8 cellular contexts compared by ENCODE assay signal in genomic region chr11:832529-833113, GRCh38. TPM values are rescaled to one million over a fixed set of nuclear protein-coding genes. Genes with fewer than 3 reads are reported as not detected.
DNase-seq lines count a peak whose midpoint lies in the region; ATAC-seq and TF ChIP-seq lines count a peak whose summit lies in the region.

CD151 (plus strand) TSS chr11:832952; CDS start chr11:836070, 3,118 bp downstream.

- peak within 1 kb of the TSS; percentile 85 to 88 for H3K27ac ChIP-seq in esophagus (ENCODE audit: low read depth in 2 of 2, low read length in 1 of 2)
- H3K27ac ChIP-seq in muscle layer of duodenum (ENCODE audit: low read length): peak within 1 kb of the TSS; percentile 85

- peaks cover 38 to 74% (median 45%) of the 10 kb centered on the region in 3 donors for H3K27me3 Mint-ChIP-seq in CD14-positive monocyte (ENCODE audit: low read depth in 3 of 3)

- peaks cover 18 to 21% of the 10 kb centered on the region in 2 donors for H3K36me3 Mint-ChIP-seq in CD14-positive monocyte

- peaks cover 0 to 21% (median 3%) of the 10 kb centered on the region in 7 donors for H3K9me3 Mint-ChIP-seq in CD14-positive monocyte

- H3K4me3 Mint-ChIP-seq in CD14-positive monocyte: peak within 1 kb of the TSS; percentile 84 to 87

- H3K4me1 ChIP-seq in esophagus (ENCODE audit: control insufficient read depth in 2 of 2, insufficient read depth in 2 of 2, low read length in 1 of 2): peaks cover 23 to 55% of the 10 kb centered on the region in 2 donors
- H3K4me1 ChIP-seq in muscle layer of duodenum (ENCODE audit: control insufficient read depth in 1 of 2, insufficient read depth in 2 of 2, low read length in 2 of 2): peaks cover 0 to 68% of the 10 kb centered on the region in 2 donors

- H3K27me3 ChIP-seq in esophagus (ENCODE audit: control insufficient read depth in 1 of 2, insufficient read depth in 2 of 2, low read length in 2 of 2) (peaks cover 0 to 4% of the 10 kb centered on the region in 2 donors), muscle layer of duodenum (ENCODE audit: low read depth, low read length) (no peaks in the 10 kb centered on the region)

- H3K9me3 ChIP-seq in esophagus (ENCODE audit: control insufficient read depth in 2 of 2, insufficient read depth in 1 of 2, low read depth in 1 of 2, low read length in 1 of 2) (no peaks in the 10 kb centered on the region), muscle layer of duodenum (ENCODE audit: control insufficient read depth in 1 of 2, low read length in 2 of 2) (no peaks in the 10 kb centered on the region)

- 2 to 7% methylated on average over 17 to 67 of the region's 67 CpGs for WGBS in esophagus, 2 donors

- TF ChIP-seq CTCF in CD14-positive monocyte (IDR thresholded peaks at IDR 0.05): no peak

- intact Hi-C loops in CD14-positive monocyte (cut with micrococcal nuclease): no loop called here

- H3K4me3 ChIP-seq in esophagus (ENCODE audit: low read depth in 1 of 2, low read length in 2 of 2) (peak within 1 kb of the TSS; percentile 62 to 66), muscle layer of duodenum (ENCODE audit: low read depth in 1 of 2, low read length in 2 of 2) (peak within 1 kb of the TSS; percentile 60 to 77)

- peak; percentile 37 for ATAC-seq in GM19324 (IDR thresholded peaks at IDR 0.05; ENCODE audit: low FRiP score, unreplicated experiment)

- H3K4me1 Mint-ChIP-seq in CD14-positive monocyte: peaks cover 64% of the 10 kb centered on the region

- H3K27ac Mint-ChIP-seq in CD14-positive monocyte: peak within 1 kb of the TSS; percentile 63 to 95 (median 86)

- DNase-seq in CD14-positive monocyte (ENCODE audit: low spot score): no peak
- DNase-seq in NCI-H1105 (lab: John Stamatoyannopoulos, UW): peak; percentile 46
- peak; percentile 79 for DNase-seq in activated CD8-positive, alpha-beta memory T cell treated with anti-CD3 and anti-CD28 coated beads for 24 hours
- DNase-seq in ureter (ENCODE audit: low spot score): no peak
- DNase-seq in HuH-7 (ENCODE audit: low spot score): no peak

- H3K36me3 ChIP-seq in esophagus (ENCODE audit: control insufficient read depth in 2 of 2, insufficient read depth in 2 of 2, low read length in 1 of 2) (peaks cover 3 to 14% of the 10 kb centered on the region in 2 donors), muscle layer of duodenum (ENCODE audit: control insufficient read depth in 1 of 2, insufficient read depth in 2 of 2, low read length in 2 of 2) (peaks cover 0 to 15% of the 10 kb centered on the region in 2 donors)

RNA-seq across cellular contexts. Expression of gene CD151, which starts in this region (rescaled TPM):
- polyA plus RNA-seq in CD14-positive monocyte (10 to 100 TPM; 18.1 to 57.4 TPM), esophagus (100 to 1,000 TPM in 1 of 2 donors, 10 to 100 TPM in 1; 75.5 to 108 TPM)
- 241 TPM for total RNA-seq in ureter

Comparison
In these comparisons a context has a peak if more than half of its experiments do, and no peak if none do; other contexts are left out.
1. DNase-seq: peak in NCI-H1105 (single experiment) and activated CD8-positive, alpha-beta memory T cell treated with anti-CD3 and anti-CD28 coated beads for 24 hours (single experiment); none in CD14-positive monocyte (single experiment), ureter (single experiment) and HuH-7 (single experiment).